Comparison of ENCODE assay signal across 8 cellular contexts in the genomic region with DNA sequence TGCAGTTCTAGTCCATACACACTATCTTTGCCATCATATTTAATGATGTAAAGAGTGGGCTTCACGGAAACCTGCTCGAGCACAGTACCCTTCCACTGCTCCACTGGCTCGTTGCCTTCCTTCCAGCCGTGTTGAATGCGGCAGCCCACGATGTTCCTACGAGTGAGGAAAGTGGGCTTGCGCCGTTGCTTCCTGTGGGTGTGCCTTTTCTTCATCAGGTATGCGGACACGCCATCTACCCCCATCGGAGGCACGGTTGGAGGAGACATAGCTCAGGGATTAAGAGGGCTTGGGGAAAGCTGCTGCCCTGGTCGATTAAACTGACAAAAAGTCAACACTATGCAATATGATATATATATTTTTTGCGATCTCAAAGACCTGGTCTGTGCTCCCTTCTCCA. TPM values are rescaled to one million over a fixed set of nuclear protein-coding genes. Genes with fewer than 3 reads are reported as not detected.
A peak's percentile ranks its signal among the peaks of the same experiment; 100 is the strongest.
DNase-seq lines count a peak whose midpoint lies in the region; ATAC-seq and FAIRE-seq lines count a peak whose summit lies in the region.

No MANE protein-coding gene starts in this region.

- peak overlapping the region; percentile 62 for H3K4me3 ChIP-seq in rectal smooth muscle tissue (ENCODE audit: low read length)

- H3K36me3 ChIP-seq in rectal smooth muscle tissue (ENCODE audit: control insufficient read depth, insufficient read depth, low read length) = no peaks in the 10 kb centered on the region

- H3K9me3 Mint-ChIP-seq in activated naive CD8-positive, alpha-beta T cell (ENCODE audit: low read depth) = no peaks in the 10 kb centered on the region

- peak overlapping the region; percentile 92 for H3K4me3 Mint-ChIP-seq in activated naive CD8-positive, alpha-beta T cell

- H3K27ac Mint-ChIP-seq in activated naive CD8-positive, alpha-beta T cell = peak overlapping the region; percentile 86

- no peaks in the 10 kb centered on the region for H3K27me3 Mint-ChIP-seq in activated naive CD8-positive, alpha-beta T cell

- H3K9ac ChIP-seq in rectal smooth muscle tissue (ENCODE audit: low read length) = peak overlapping the region; percentile 25

- H3K27me3 ChIP-seq in rectal smooth muscle tissue (ENCODE audit: control insufficient read depth, insufficient read depth, low read length) = no peaks in the 10 kb centered on the region

- H3K4me1 ChIP-seq in rectal smooth muscle tissue (ENCODE audit: control insufficient read depth, insufficient read depth, low read length) = no peaks in the 10 kb centered on the region

- peak; percentile 27 for ATAC-seq in HG02970 (IDR thresholded peaks at IDR 0.05; ENCODE audit: low FRiP score, unreplicated experiment)
- ATAC-seq in left ventricle myocardium superior = peak; percentile 12

- H3K36me3 Mint-ChIP-seq in activated naive CD8-positive, alpha-beta T cell = no peaks in the 10 kb centered on the region

- intact Hi-C loops in left ventricle myocardium superior (cut with micrococcal nuclease) = no loop called here

- peaks cover 23% of the 10 kb centered on the region for H3K4me1 Mint-ChIP-seq in activated naive CD8-positive, alpha-beta T cell (ENCODE audit: low read depth)

- peak; percentile 76 for FAIRE-seq in GM18507 (lab: Jason Lieb, UNC)

- DNase-seq in AG08396 (ENCODE audit: low spot score) (peak; percentile 17), GM18507 (ENCODE audit: extremely low spot score, insufficient read length, low read depth) (no peak), NCI-H510A treated with DMSO at 0.1 percent for 48 hours (lab: John Stamatoyannopoulos, UW) (peak; percentile 42), left ventricle myocardium superior (no peak)
- DNase-seq in effector CD8-positive, alpha-beta T cell (lab: John Stamatoyannopoulos, UW) = no peak

- no peak overlapping the region for H3K27ac ChIP-seq in rectal smooth muscle tissue (ENCODE audit: low read depth, low read length)

RNA-seq across cellular contexts. Expression of gene SPIN4, which starts 0.6 kb away (rescaled TPM):
- 0.87 TPM for total RNA-seq in left ventricle myocardium superior

Comparison
In these comparisons a context has a peak if more than half of its experiments do, and no peak if none do; other contexts are left out.
1. DNase-seq: peak in AG08396 (single experiment) and NCI-H510A treated with DMSO at 0.1 percent for 48 hours (single experiment); none in GM18507 (single experiment), left ventricle myocardium superior (single experiment) and effector CD8-positive, alpha-beta T cell (single experiment).